Comparison of ENCODE assay signal across 1 cellular context in genomic region chr21:38810826-38811164, GRCh38.
TF ChIP-seq lines count a peak whose summit lies in the region.

No MANE protein-coding gene starts in this region.

TF ChIP-seq in HCT116, 20 proteins besides CTCF, POLR2A, EP300 and RAD21 (continued from another document):
- TF ChIP-seq EGR1 (IDR thresholded peaks at IDR 0.05; ENCODE audit: low read depth) (no peak), FOSL1 (IDR thresholded peaks at IDR 0.05; ENCODE audit: low read depth) (no peak), SIN3A (IDR thresholded peaks at IDR 0.05; ENCODE audit: low read depth) (no peak), REST (IDR thresholded peaks at IDR 0.05; ENCODE audit: low read depth) (no peak), POLR2AphosphoS5 (IDR thresholded peaks at IDR 0.05; ENCODE audit: low read depth, low read length) (no peak), CEBPB (IDR thresholded peaks at IDR 0.05; ENCODE audit: low read depth) (no peak), JUND (IDR thresholded peaks at IDR 0.05) (no peak), ZFX (IDR thresholded peaks at IDR 0.05) (no peak)
